ENCODE assay signal across 21 cellular contexts in the genomic region with DNA sequence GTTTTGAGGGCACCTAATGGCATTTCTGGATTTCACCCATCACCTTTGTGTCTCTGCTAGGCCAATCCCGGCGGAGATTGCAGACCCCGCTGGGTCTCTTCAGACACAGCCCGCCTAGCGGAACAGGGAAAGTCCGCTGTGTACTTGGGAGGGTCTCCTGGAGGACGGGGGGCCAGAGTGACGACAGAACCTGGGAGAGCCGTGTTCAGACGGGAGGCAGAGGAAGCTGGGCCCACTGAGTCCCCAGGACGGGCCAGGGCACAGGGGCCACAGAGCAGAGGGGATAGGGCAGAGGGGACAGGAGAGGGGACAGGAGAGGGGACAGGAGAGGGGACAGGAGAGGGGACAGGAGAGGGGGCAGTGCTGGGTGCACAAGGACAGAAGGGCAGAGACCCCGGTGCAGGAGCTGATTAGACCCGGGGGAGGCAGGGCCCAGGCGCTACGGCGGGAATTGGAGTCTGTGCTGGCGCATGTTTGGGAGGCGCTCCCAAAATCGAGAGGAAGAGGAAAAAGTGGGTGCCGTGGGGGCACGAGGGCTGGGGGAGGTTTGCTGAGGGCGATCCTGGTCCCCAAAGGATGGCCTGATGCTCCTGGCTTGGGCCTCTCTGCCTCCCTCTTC. TPM values are rescaled to one million over a fixed set of nuclear protein-coding genes. Genes with fewer than 3 reads are reported as not detected.
DNase-seq lines count a peak whose midpoint lies in the region; ATAC-seq and TF ChIP-seq lines count a peak whose summit lies in the region.
"Had no signal": no experiment of that assay in that cellular context is flagged by ENCODE, and none has a peak within 500 bp of the region (broad histone marks: within the 10 kb centered on the region; RNA-seq: fewer than 3 reads in every experiment).

No MANE protein-coding gene starts in this region.

- H3K4me1 ChIP-seq in right cardiac atrium (ENCODE audit: control insufficient read depth, insufficient read depth, low read length) (no peaks in the 10 kb centered on the region), right atrium auricular region (peaks cover 0 to 8% of the 10 kb centered on the region in 2 donors), upper lobe of right lung (no peaks in the 10 kb centered on the region)
- H3K4me1 ChIP-seq: BE2C had no signal

- H3K27ac Mint-ChIP-seq in activated T-helper 1 cell treated with anti-CD3 and anti-CD28 coated beads, Interleukin-12 subunit alpha, Interleukin-12 subunit beta, Interleukin-2, Interleukin-4 antibody, amounts not matched to agents 30 ng/mL and 10 ng/mL and 1 ng/mL, durations not matched to agents 14 hours and 24 hours and 36 hours = no peak overlapping the region
- H3K27ac Mint-ChIP-seq: HFFc6, IgD-negative memory B cell had no signal

- H3K27ac ChIP-seq in right cardiac atrium (ENCODE audit: low read length) = no peak overlapping the region
- H3K27ac ChIP-seq in right atrium auricular region = no peak overlapping the region
- H3K27ac ChIP-seq in dorsolateral prefrontal cortex = no peak overlapping the region
- H3K27ac ChIP-seq in upper lobe of right lung = no peak overlapping the region
- H3K27ac ChIP-seq: A549, RWPE1 had no signal

- H3K36me3 Mint-ChIP-seq in activated T-helper 1 cell treated with anti-CD3 and anti-CD28 coated beads, Interleukin-12 subunit alpha, Interleukin-12 subunit beta, Interleukin-2, Interleukin-4 antibody, amounts not matched to agents 30 ng/mL and 10 ng/mL and 1 ng/mL, durations not matched to agents 14 hours and 24 hours and 36 hours (ENCODE audit: low read depth) = peaks cover 16% of the 10 kb centered on the region

- H3K4me3 ChIP-seq in right cardiac atrium (ENCODE audit: low read length) (no peak overlapping the region), right atrium auricular region (no peak overlapping the region), dorsolateral prefrontal cortex (no peak overlapping the region), upper lobe of right lung (no peak overlapping the region)
- H3K4me3 ChIP-seq: A549 had no signal

- 90% methylated on average over 21 of the region's 22 CpGs for WGBS in right cardiac atrium

- H3K36me3 ChIP-seq in right atrium auricular region (no peaks in the 10 kb centered on the region), upper lobe of right lung (no peaks in the 10 kb centered on the region)
- H3K36me3 ChIP-seq: BE2C had no signal

- ATAC-seq in right cardiac atrium (no peak), upper lobe of right lung (no peak), GM21529 (IDR thresholded peaks at IDR 0.05; ENCODE audit: unreplicated experiment) (no peak), GM19467 (IDR thresholded peaks at IDR 0.05; ENCODE audit: unreplicated experiment) (no peak)
- ATAC-seq: A549 had no signal

- intact Hi-C loops in right cardiac atrium (cut with DNase I) = no loop called here
- intact Hi-C loops in dorsolateral prefrontal cortex (cut with DNase I) = no loop called here
- intact Hi-C loops in upper lobe of right lung (cut with DNase I) = no loop called here
- intact Hi-C loops in activated T-helper 1 cell treated with anti-CD3 and anti-CD28 coated beads, Interleukin-12 subunit alpha, Interleukin-12 subunit beta, Interleukin-2, Interleukin-4 antibody, amounts not matched to agents 30 ng/mL and 10 ng/mL and 1 ng/mL, durations not matched to agents 14 hours and 24 hours and 36 hours (cut with micrococcal nuclease) = no loop called here

- H3K27me3 Mint-ChIP-seq in activated T-helper 1 cell treated with anti-CD3 and anti-CD28 coated beads, Interleukin-12 subunit alpha, Interleukin-12 subunit beta, Interleukin-2, Interleukin-4 antibody, amounts not matched to agents 30 ng/mL and 10 ng/mL and 1 ng/mL, durations not matched to agents 14 hours and 24 hours and 36 hours (ENCODE audit: insufficient read depth) = peaks cover 2% of the 10 kb centered on the region

- H3K27me3 ChIP-seq in right cardiac atrium (ENCODE audit: control insufficient read depth, insufficient read depth) = no peaks in the 10 kb centered on the region
- peaks cover 0 to 7% of the 10 kb centered on the region in 2 donors for H3K27me3 ChIP-seq in right atrium auricular region
- peaks cover 0 to 18% (median 0%) of the 10 kb centered on the region in 45 donors for H3K27me3 ChIP-seq in dorsolateral prefrontal cortex
- H3K27me3 ChIP-seq in upper lobe of right lung = peaks cover 8% of the 10 kb centered on the region

- no peaks in the 10 kb centered on the region for H3K4me1 Mint-ChIP-seq in activated T-helper 1 cell treated with anti-CD3 and anti-CD28 coated beads, Interleukin-12 subunit alpha, Interleukin-12 subunit beta, Interleukin-2, Interleukin-4 antibody, amounts not matched to agents 30 ng/mL and 10 ng/mL and 1 ng/mL, durations not matched to agents 14 hours and 24 hours and 36 hours (ENCODE audit: low read depth)

- no peaks in the 10 kb centered on the region for H3K9me3 ChIP-seq in right cardiac atrium (ENCODE audit: control insufficient read depth, low read length)
- peaks cover 0 to 20% of the 10 kb centered on the region in 2 donors for H3K9me3 ChIP-seq in right atrium auricular region
- no peaks in the 10 kb centered on the region for H3K9me3 ChIP-seq in upper lobe of right lung
- H3K9me3 ChIP-seq: A549, BE2C had no signal

- peaks cover 12% of the 10 kb centered on the region for H3K9me3 Mint-ChIP-seq in activated T-helper 1 cell treated with anti-CD3 and anti-CD28 coated beads, Interleukin-12 subunit alpha, Interleukin-12 subunit beta, Interleukin-2, Interleukin-4 antibody, amounts not matched to agents 30 ng/mL and 10 ng/mL and 1 ng/mL, durations not matched to agents 14 hours and 24 hours and 36 hours

- DNase-seq in right cardiac atrium = peak in 2 of 3 donors; percentile 24 to 31
- no peak for DNase-seq in right atrium auricular region (ENCODE audit: low spot score)
- DNase-seq in dorsolateral prefrontal cortex = peak in 6 of 10 donors; percentile 9 to 35 (median 17)
- peak; percentile 53 for DNase-seq in mesenteric fat pad (ENCODE audit: low spot score)
- peak; percentile 46 for DNase-seq in upper lobe of right lung
- no peak for DNase-seq in activated T-helper 1 cell treated with anti-CD3 and anti-CD28 coated beads, Interleukin-12 subunit alpha, Interleukin-12 subunit beta, Interleukin-2, Interleukin-4 antibody, amounts not matched to agents 30 ng/mL and 10 ng/mL and 1 ng/mL, durations not matched to agents 14 hours and 24 hours and 36 hours (ENCODE audit: low spot score)
- DNase-seq: BE2C, EL, GF-D8, HFFc6, NCI-H1105, NCI-H146, NCI-H2029, NCI-H226, NCI-H510A treated with DMSO at 0.1 percent for 48 hours, NCI-H748 treated with DMSO at 0.1 percent for 48 hours had no signal

- H3K4me3 Mint-ChIP-seq in activated T-helper 1 cell treated with anti-CD3 and anti-CD28 coated beads, Interleukin-12 subunit alpha, Interleukin-12 subunit beta, Interleukin-2, Interleukin-4 antibody, amounts not matched to agents 30 ng/mL and 10 ng/mL and 1 ng/mL, durations not matched to agents 14 hours and 24 hours and 36 hours = no peak overlapping the region
- H3K4me3 Mint-ChIP-seq: HFFc6, IgD-negative memory B cell had no signal

- TF ChIP-seq CTCF in right atrium auricular region (IDR thresholded peaks at IDR 0.05) = no peak
- TF ChIP-seq CTCF in dorsolateral prefrontal cortex (IDR thresholded peaks at IDR 0.05 in 54 of 56, conservative IDR thresholded peaks at IDR 0.05 in 2 of 56; ENCODE audit: low read depth in 1 of 56, partially characterized antibody in 56 of 56) = no peak
- TF ChIP-seq CTCF in upper lobe of right lung (IDR thresholded peaks at IDR 0.05) = no peak

RNA-seq across cellular contexts. Expression of a gene that starts 12.7 kb away (rescaled TPM):
- total RNA-seq in right cardiac atrium = 1 to 10 TPM; 1.0 to 1.7 (median 1.4) TPM
- polyA plus RNA-seq in right cardiac atrium = 0.61 TPM
- under 1 TPM; 0.75 to 0.89 TPM for total RNA-seq in right atrium auricular region
- 10 to 100 TPM; 29.8 to 83.7 (median 54.3) TPM for total RNA-seq in dorsolateral prefrontal cortex
- 12.0 TPM for total RNA-seq in mesenteric fat pad
- 10.0 TPM for total RNA-seq in upper lobe of right lung
- total RNA-seq in activated T-helper 1 cell treated with anti-CD3 and anti-CD28 coated beads, Interleukin-12 subunit alpha, Interleukin-12 subunit beta, Interleukin-2, Interleukin-4 antibody, amounts not matched to agents 30 ng/mL and 10 ng/mL and 1 ng/mL, durations not matched to agents 14 hours and 24 hours and 36 hours = 11.6 and 15.2 TPM in 2 replicates

RNA-seq across cellular contexts. Expression of a gene that starts 26.9 kb away (rescaled TPM):
- total RNA-seq in right cardiac atrium = 10 to 100 TPM; 13.2 to 19.8 (median 17.6) TPM
- polyA plus RNA-seq in right cardiac atrium = 16.8 TPM
- total RNA-seq in right atrium auricular region = 10 to 100 TPM; 21.4 to 23.2 TPM
- 10 to 100 TPM; 23.3 to 59.4 (median 39.0) TPM for total RNA-seq in dorsolateral prefrontal cortex
- 17.4 TPM for total RNA-seq in mesenteric fat pad
- 25.4 TPM for total RNA-seq in upper lobe of right lung
- total RNA-seq in activated T-helper 1 cell treated with anti-CD3 and anti-CD28 coated beads, Interleukin-12 subunit alpha, Interleukin-12 subunit beta, Interleukin-2, Interleukin-4 antibody, amounts not matched to agents 30 ng/mL and 10 ng/mL and 1 ng/mL, durations not matched to agents 14 hours and 24 hours and 36 hours = 13.3 and 17.8 TPM in 2 replicates

Comparison
In these comparisons a context has a peak if more than half of its experiments do, and no peak if none do; other contexts are left out.
1. DNase-seq: peak in right cardiac atrium (2 of 3), dorsolateral prefrontal cortex (6 of 10), mesenteric fat pad (single experiment) and upper lobe of right lung (single experiment); none in right atrium auricular region (single experiment) and activated T-helper 1 cell treated with anti-CD3 and anti-CD28 coated beads, Interleukin-12 subunit alpha, Interleukin-12 subunit beta, Interleukin-2, Interleukin-4 antibody, amounts not matched to agents 30 ng/mL and 10 ng/mL and 1 ng/mL, durations not matched to agents 14 hours and 24 hours and 36 hours (single experiment).